Comparison of ENCODE assay signal across 15 cellular contexts in genomic region chr20:5991623-5992441, GRCh38. TPM values are rescaled to one million over a fixed set of nuclear protein-coding genes. Genes with fewer than 3 reads are reported as not detected.
DNase-seq lines count a peak whose midpoint lies in the region; ATAC-seq and FAIRE-seq lines count a peak whose summit lies in the region.
"Had no signal": no experiment of that assay in that cellular context is flagged by ENCODE, and none has a peak within 500 bp of the region (broad histone marks: within the 10 kb centered on the region; RNA-seq: fewer than 3 reads in every experiment).

No MANE protein-coding gene starts in this region.

- ATAC-seq in HG03039 (IDR thresholded peaks at IDR 0.05; ENCODE audit: unreplicated experiment) (no peak), HG03342 (IDR thresholded peaks at IDR 0.05; ENCODE audit: unreplicated experiment) (no peak)
- ATAC-seq: WTC11 had no signal

- no peak for FAIRE-seq in frontal cortex (lab: Jason Lieb, UNC)
- FAIRE-seq: endometrium had no signal

- DNase-seq in A172 (ENCODE audit: low spot score) (peak; percentile 22), ELR (ENCODE audit: low read depth) (peak; percentile 65), amniotic epithelial cell (ENCODE audit: low read depth) (peak; percentile 85), kidney tubule cell (ENCODE audit: low spot score) (peak; percentile 80), frontal cortex (ENCODE audit: low spot score in 2 of 2) (no peak), NAMALWA (ENCODE audit: low spot score) (no peak)
- DNase-seq: activated naive CD4-positive, alpha-beta T cell treated with anti-CD3 and anti-CD28 coated beads, Interleukin-2, amount 10 ng/mL, durations not matched to agents 7 days and 5 days; central memory CD4-positive, alpha-beta T cell; NCI-H1092; NCI-H226; stomach had no signal

RNA-seq across cellular contexts. Expression of gene CRLS1, which starts 14.1 kb away (rescaled TPM):
- total RNA-seq in A172 (2014; rRNA removed; shearing (Covaris generic)), result 63.4 and 73.2 TPM in 2 replicates
- total RNA-seq in frontal cortex, result 35.5 TPM

RNA-seq across cellular contexts. Expression of gene MCM8, which starts 41.4 kb away (rescaled TPM):
- 39.2 and 51.6 TPM in 2 replicates for total RNA-seq in A172 (2014; rRNA removed; shearing (Covaris generic))
- 4.5 TPM for total RNA-seq in frontal cortex

RNA-seq across cellular contexts. Expression of gene TRMT6, which starts 41.5 kb away (rescaled TPM):
- total RNA-seq in A172 (2014; rRNA removed; shearing (Covaris generic)), result 28.8 and 37.3 TPM in 2 replicates
- total RNA-seq in frontal cortex, result 7.3 TPM

Comparison
In these comparisons a context has a peak if more than half of its experiments do, and no peak if none do; other contexts are left out.
1. DNase-seq: peak in A172 (single experiment), ELR (single experiment), amniotic epithelial cell (single experiment) and kidney tubule cell (single experiment); none in frontal cortex (0 of 2) and NAMALWA (single experiment).